ENCODE assay signal across 14 cellular contexts in genomic region chr3:70855139-70855538, GRCh38.
"Had no signal": no experiment of that assay in that cellular context is flagged by ENCODE, and none has a peak within 500 bp of the region (broad histone marks: within the 10 kb centered on the region; RNA-seq: fewer than 3 reads in every experiment).

No MANE protein-coding gene starts in this region.

- FAIRE-seq: kidney, TTC549, urothelium cell line had no signal

- DNase-seq: activated B cell treated with CpG ODN at 0.5 μM for 24 hours; activated CD4-positive, alpha-beta T cell treated with anti-CD3 and anti-CD28 coated beads, Interleukin-2, amount 50 U/mL, for 1 hour; activated effector memory CD4-positive, alpha-beta T cell treated with Interleukin-2 at 50 U/mL for 16 hours; anterior cingulate cortex; colonic mucosa; heart left ventricle; kidney; naive B cell; posterior cingulate gyrus; stomach; T-helper 17 cell had no signal

- ATAC-seq: heart left ventricle, T-helper 17 cell had no signal

- H3K27ac ChIP-seq: colonic mucosa, skin epidermis, stomach had no signal

- H3K9me3 ChIP-seq: colonic mucosa, heart left ventricle, stomach had no signal

- H3K27me3 ChIP-seq: colonic mucosa, heart left ventricle, stomach had no signal

- H3K4me1 ChIP-seq: colonic mucosa had no signal

- H3K36me3 ChIP-seq: colonic mucosa, heart left ventricle, stomach had no signal

- H3K4me3 ChIP-seq: colonic mucosa, heart left ventricle, skin epidermis, stomach had no signal
